In genomic region chr20:8394308-8394945, GRCh38 we compare ENCODE assay signal across 9 cellular contexts.
A peak's percentile ranks its signal among the peaks of the same experiment; 100 is the strongest.
DNase-seq lines count a peak whose midpoint lies in the region; ATAC-seq and TF ChIP-seq lines count a peak whose summit lies in the region.
"Had no signal": no experiment of that assay in that cellular context is flagged by ENCODE, and none has a peak within 500 bp of the region (broad histone marks: within the 10 kb centered on the region; RNA-seq: fewer than 3 reads in every experiment).

No MANE protein-coding gene starts in this region.

- peaks cover 0 to 3% of the 10 kb centered on the region in 2 donors for H3K4me1 ChIP-seq in breast epithelium
- H3K4me1 ChIP-seq in upper lobe of right lung = peaks cover 3% of the 10 kb centered on the region

- H3K27me3 ChIP-seq in breast epithelium = no peaks in the 10 kb centered on the region
- no peaks in the 10 kb centered on the region for H3K27me3 ChIP-seq in upper lobe of right lung

- no peaks in the 10 kb centered on the region for H3K36me3 ChIP-seq in breast epithelium
- no peaks in the 10 kb centered on the region for H3K36me3 ChIP-seq in upper lobe of right lung

- ATAC-seq in HG03060 (IDR thresholded peaks at IDR 0.05; ENCODE audit: low read depth, unreplicated experiment) = peak; percentile 92
- ATAC-seq in upper lobe of right lung = peak; percentile 86
- no peak for ATAC-seq in sciatic nerve

- no peak for TF ChIP-seq POLR2A in breast epithelium (IDR thresholded peaks at IDR 0.05)

- H3K4me3 ChIP-seq in breast epithelium = no peak overlapping the region
- no peak overlapping the region for H3K4me3 ChIP-seq in upper lobe of right lung

- peak; percentile 61 for DNase-seq in MCF 10A (ENCODE audit: unreplicated experiment)
- no peak for DNase-seq in breast epithelium (ENCODE audit: low spot score in 2 of 2)
- DNase-seq in SW480 (ENCODE audit: low spot score) = peak; percentile 8
- DNase-seq in upper lobe of right lung = no peak
- no peak for DNase-seq in mucosa of gallbladder (ENCODE audit: low spot score)
- no peak for DNase-seq in stimulated activated CD4-positive, alpha-beta T cell treated with anti-CD3 and anti-CD28 coated beads, Interleukin-12 subunit alpha, Interleukin-12 subunit beta, amount 100 ng/mL, for 4 hours
- DNase-seq in sciatic nerve (ENCODE audit: low spot score) = no peak
- DNase-seq: stimulated activated naive B cell treated with anti-CD40 and anti-IgM and Interleukin-4, amounts not matched to agents 10 μg/mL and 1 μg/mL and 100 μg/mL, for 72 hours had no signal

- no peak overlapping the region for H3K27ac Mint-ChIP-seq in MCF 10A (ENCODE audit: low read depth, unreplicated experiment)
- H3K27ac Mint-ChIP-seq: stimulated activated naive B cell treated with anti-CD40 and anti-IgM and Interleukin-4, amounts not matched to agents 10 μg/mL and 1 μg/mL and 100 μg/mL, for 72 hours had no signal

- no TSS peak for BruUV-seq in MCF 10A (replicated peaks; lab: Mats Ljungman, UMichigan)

- H3K27me3 Mint-ChIP-seq in MCF 10A (ENCODE audit: insufficient read depth, unreplicated experiment) = no peaks in the 10 kb centered on the region
- H3K27me3 Mint-ChIP-seq: stimulated activated naive B cell treated with anti-CD40 and anti-IgM and Interleukin-4, amounts not matched to agents 10 μg/mL and 1 μg/mL and 100 μg/mL, for 72 hours had no signal

- TF ChIP-seq CTCF in MCF 10A (IDR thresholded peaks at IDR 0.05; ENCODE audit: unreplicated experiment) = no peak
- no peak for TF ChIP-seq CTCF in breast epithelium (IDR thresholded peaks at IDR 0.05)
- no peak for TF ChIP-seq CTCF in upper lobe of right lung (IDR thresholded peaks at IDR 0.05)

- no peaks in the 10 kb centered on the region for H3K9me3 Mint-ChIP-seq in MCF 10A (ENCODE audit: unreplicated experiment)

- intact Hi-C loops in MCF 10A (cut with micrococcal nuclease) = loop anchor here (1.0 kb wide), 1 partner anchor 60 kb away; no protein-coding TSS in a partner anchor
- intact Hi-C loops in breast epithelium (cut with DNase I; ENCODE audit: low total_unique reads) = no loop called here
- intact Hi-C loops in upper lobe of right lung (cut with DNase I) = no loop called here
- intact Hi-C loops in sciatic nerve (cut with DNase I) = no loop called here

- POLR2A ChIA-PET in MCF 10A (lab: Yijun Ruan, JAX) = no interaction called here

- no peaks in the 10 kb centered on the region for H3K36me3 Mint-ChIP-seq in MCF 10A (ENCODE audit: insufficient read depth, unreplicated experiment)
- H3K36me3 Mint-ChIP-seq: stimulated activated naive B cell treated with anti-CD40 and anti-IgM and Interleukin-4, amounts not matched to agents 10 μg/mL and 1 μg/mL and 100 μg/mL, for 72 hours had no signal

- no peak overlapping the region for H3K27ac ChIP-seq in breast epithelium
- no peak overlapping the region for H3K27ac ChIP-seq in upper lobe of right lung

- H3K4me1 Mint-ChIP-seq in MCF 10A (ENCODE audit: insufficient read depth, unreplicated experiment) = peaks cover 7% of the 10 kb centered on the region

- H3K4me3 Mint-ChIP-seq in MCF 10A (ENCODE audit: unreplicated experiment) = no peak overlapping the region
- H3K4me3 Mint-ChIP-seq: stimulated activated naive B cell treated with anti-CD40 and anti-IgM and Interleukin-4, amounts not matched to agents 10 μg/mL and 1 μg/mL and 100 μg/mL, for 72 hours had no signal

- H3K9me3 ChIP-seq in breast epithelium = no peaks in the 10 kb centered on the region
- H3K9me3 ChIP-seq in upper lobe of right lung = no peaks in the 10 kb centered on the region

- CTCF ChIA-PET in MCF 10A (lab: Yijun Ruan, JAX) = no interaction called here

Comparison
In these comparisons a context has a peak if more than half of its experiments do, and no peak if none do; other contexts are left out.
1. DNase-seq: peak in MCF 10A (single experiment) and SW480 (single experiment); none in breast epithelium (0 of 2), upper lobe of right lung (single experiment), mucosa of gallbladder (single experiment), stimulated activated CD4-positive, alpha-beta T cell treated with anti-CD3 and anti-CD28 coated beads, Interleukin-12 subunit alpha, Interleukin-12 subunit beta, amount 100 ng/mL, for 4 hours (single experiment) and sciatic nerve (single experiment).